18 cellular contexts compared by ENCODE assay signal in the genomic region with DNA sequence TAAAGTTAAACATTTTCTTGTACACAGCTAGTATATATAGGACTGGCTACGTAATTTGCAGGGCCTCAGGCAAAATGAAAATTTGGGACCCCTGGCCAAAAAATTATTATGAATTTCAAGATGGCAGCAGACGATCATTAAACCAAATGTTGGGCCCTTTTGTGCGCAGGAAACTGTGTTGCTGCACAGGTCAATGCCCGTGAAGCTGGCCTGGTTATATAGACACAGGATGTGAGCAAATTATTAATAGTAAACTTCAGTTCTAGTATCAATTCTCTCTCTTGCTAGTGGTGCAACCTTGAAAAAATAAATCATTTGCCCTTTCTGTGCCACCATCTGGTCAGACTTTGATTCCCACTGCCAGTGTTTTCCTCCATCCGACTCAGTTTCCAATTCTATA.
DNase-seq lines count a peak whose midpoint lies in the region; ATAC-seq and TF ChIP-seq lines count a peak whose summit lies in the region.
"Had no signal": no experiment of that assay in that cellular context is flagged by ENCODE, and none has a peak within 500 bp of the region (broad histone marks: within the 10 kb centered on the region; RNA-seq: fewer than 3 reads in every experiment).

No MANE protein-coding gene starts in this region.

- H3K27ac Mint-ChIP-seq in activated CD4-positive, alpha-beta T cell treated with anti-CD3 and anti-CD28 coated beads for 36 hours: no peak overlapping the region
- H3K27ac Mint-ChIP-seq: B cell; CD4-positive, alpha-beta T cell; CD8-positive, alpha-beta T cell had no signal

- no peaks in the 10 kb centered on the region for H3K36me3 Mint-ChIP-seq in activated CD4-positive, alpha-beta T cell treated with anti-CD3 and anti-CD28 coated beads for 36 hours (ENCODE audit: low read depth)
- H3K36me3 Mint-ChIP-seq: CD8-positive, alpha-beta T cell had no signal

- no peak for ATAC-seq in activated CD4-positive, alpha-beta T cell treated with anti-CD3 and anti-CD28 coated beads for 36 hours
- ATAC-seq: A549; CD8-positive, alpha-beta T cell; GM12878 had no signal

- TF ChIP-seq CTCF in right atrium auricular region (IDR thresholded peaks at IDR 0.05): no peak
- TF ChIP-seq CTCF in left ventricle myocardium inferior (IDR thresholded peaks at IDR 0.05; ENCODE audit: borderline replicate concordance): no peak
- no peak for TF ChIP-seq CTCF in GM12865 (IDR thresholded peaks at IDR 0.05; ENCODE audit: insufficient read depth, low read depth, low read length, missing control alignments)

- H3K4me3 Mint-ChIP-seq in activated CD4-positive, alpha-beta T cell treated with anti-CD3 and anti-CD28 coated beads for 36 hours: no peak overlapping the region
- H3K4me3 Mint-ChIP-seq: B cell; CD4-positive, alpha-beta T cell; CD8-positive, alpha-beta T cell had no signal

- CTCF ChIA-PET in activated CD4-positive, alpha-beta T cell treated with anti-CD3 and anti-CD28 coated beads for 36 hours (lab: Charles Lee): no interaction called here

- H3K27me3 Mint-ChIP-seq in activated CD4-positive, alpha-beta T cell treated with anti-CD3 and anti-CD28 coated beads for 36 hours: peaks cover 11% of the 10 kb centered on the region

- H3K4me3 ChIP-seq in right atrium auricular region (no peak overlapping the region), left ventricle myocardium inferior (no peak overlapping the region), GM12865 (ENCODE audit: low read depth, low read length) (no peak overlapping the region)
- H3K4me3 ChIP-seq: A549; BLaER1 treated with 17β-estradiol and CSF1 and Interleukin-3, amounts not matched to agents 10 nM and 100 nM; GM12878 had no signal

- H3K27me3 ChIP-seq in right atrium auricular region (no peaks in the 10 kb centered on the region), left ventricle myocardium inferior (ENCODE audit: low read depth) (peaks cover 41% of the 10 kb centered on the region)
- H3K27me3 ChIP-seq: BLaER1 treated with 17β-estradiol and CSF1 and Interleukin-3, amounts not matched to agents 10 nM and 100 nM had no signal

- DNase-seq in right atrium auricular region (ENCODE audit: low spot score) (peak; percentile 21), left ventricle myocardium inferior (no peak), GM12865 (ENCODE audit: low read depth) (peak; percentile 5), pons (ENCODE audit: low spot score) (peak; percentile 3)
- no peak for DNase-seq in activated CD4-positive, alpha-beta T cell treated with anti-CD3 and anti-CD28 coated beads for 36 hours
- DNase-seq: AML-193; Caco-2; Calu3; CD4-positive, alpha-beta T cell; CD8-positive, alpha-beta T cell; DMS79 treated with DMSO at 0.1 percent for 48 hours; GF-D8 had no signal

- H3K9me3 ChIP-seq in right atrium auricular region (no peaks in the 10 kb centered on the region), left ventricle myocardium inferior (replicated peaks) (no peaks in the 10 kb centered on the region)
- H3K9me3 ChIP-seq: A549, Caco-2 had no signal

- intact Hi-C loops in left ventricle myocardium inferior (cut with micrococcal nuclease): no loop called here
- intact Hi-C loops in activated CD4-positive, alpha-beta T cell treated with anti-CD3 and anti-CD28 coated beads for 36 hours (cut with DNase I, micrococcal nuclease): no loop called here

- POLR2A ChIA-PET in activated CD4-positive, alpha-beta T cell treated with anti-CD3 and anti-CD28 coated beads for 36 hours (lab: Charles Lee): no interaction called here

- H3K4me1 Mint-ChIP-seq in activated CD4-positive, alpha-beta T cell treated with anti-CD3 and anti-CD28 coated beads for 36 hours: no peaks in the 10 kb centered on the region
- H3K4me1 Mint-ChIP-seq: B cell had no signal

- no peaks in the 10 kb centered on the region for H3K9me3 Mint-ChIP-seq in activated CD4-positive, alpha-beta T cell treated with anti-CD3 and anti-CD28 coated beads for 36 hours (ENCODE audit: low read depth)
- H3K9me3 Mint-ChIP-seq: CD4-positive, alpha-beta T cell; CD8-positive, alpha-beta T cell had no signal

- H3K27ac ChIP-seq in right atrium auricular region (no peak overlapping the region), left ventricle myocardium inferior (replicated peaks) (no peak overlapping the region)
- H3K27ac ChIP-seq: 22Rv1; A549; BLaER1 treated with 17β-estradiol and CSF1 and Interleukin-3, amounts not matched to agents 10 nM and 100 nM; C4-2B had no signal

- H3K4me1 ChIP-seq in right atrium auricular region (no peaks in the 10 kb centered on the region), left ventricle myocardium inferior (no peaks in the 10 kb centered on the region)
- H3K4me1 ChIP-seq: A549; BLaER1 treated with 17β-estradiol and CSF1 and Interleukin-3, amounts not matched to agents 10 nM and 100 nM; Caco-2 had no signal

- H3K36me3 ChIP-seq in right atrium auricular region: no peaks in the 10 kb centered on the region
- no peaks in the 10 kb centered on the region for H3K36me3 ChIP-seq in left ventricle myocardium inferior
- H3K36me3 ChIP-seq: BLaER1 treated with 17β-estradiol and CSF1 and Interleukin-3, amounts not matched to agents 10 nM and 100 nM had no signal

Comparison
In these comparisons a context has a peak if more than half of its experiments do, and no peak if none do; other contexts are left out.
1. DNase-seq: peak in right atrium auricular region (single experiment), GM12865 (single experiment) and pons (single experiment); none in left ventricle myocardium inferior (single experiment) and activated CD4-positive, alpha-beta T cell treated with anti-CD3 and anti-CD28 coated beads for 36 hours (single experiment).